8 cellular contexts compared by ENCODE assay signal in genomic region chrX:130401415-130402210, GRCh38. TPM values are rescaled to one million over a fixed set of nuclear protein-coding genes. Genes with fewer than 3 reads are reported as not detected.
DNase-seq lines count a peak whose midpoint lies in the region; TF ChIP-seq lines count a peak whose summit lies in the region.

A gene with protein sequence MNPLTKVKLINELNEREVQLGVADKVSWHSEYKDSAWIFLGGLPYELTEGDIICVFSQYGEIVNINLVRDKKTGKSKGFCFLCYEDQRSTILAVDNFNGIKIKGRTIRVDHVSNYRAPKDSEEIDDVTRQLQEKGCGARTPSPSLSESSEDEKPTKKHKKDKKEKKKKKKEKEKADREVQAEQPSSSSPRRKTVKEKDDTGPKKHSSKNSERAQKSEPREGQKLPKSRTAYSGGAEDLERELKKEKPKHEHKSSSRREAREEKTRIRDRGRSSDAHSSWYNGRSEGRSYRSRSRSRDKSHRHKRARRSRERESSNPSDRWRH (plus strand): TSS chrX:130401987. CDS start chrX:130402033, 46 bp downstream.

- intact Hi-C loops in Caco-2 (cut with micrococcal nuclease; ENCODE audit: unreplicated experiment) = loop anchor here (5.0 kb wide), 1 partner anchor 501 kb away; the partner anchor contains the start of gene ENOX2

- no peaks in the 10 kb centered on the region for H3K27me3 Mint-ChIP-seq in Caco-2 (ENCODE audit: insufficient read depth, unreplicated experiment)
- peaks cover 30% of the 10 kb centered on the region for H3K27me3 Mint-ChIP-seq in endodermal cell (ENCODE audit: insufficient read depth)

- no peak for TF ChIP-seq CTCF in Caco-2 (IDR thresholded peaks at IDR 0.05; ENCODE audit: insufficient read depth in 1 of 2, low read depth in 1 of 2, low read length in 1 of 2, severe bottlenecking in 1 of 2, unreplicated experiment in 1 of 2)
- no peak for TF ChIP-seq CTCF in GM20000 (IDR thresholded peaks at IDR 0.05; ENCODE audit: extremely low read depth, missing control alignments)
- TF ChIP-seq CTCF in endodermal cell (conservative IDR thresholded peaks at IDR 0.05) = no peak

- H3K4me3 Mint-ChIP-seq in Caco-2 (ENCODE audit: unreplicated experiment) = peak within 1 kb of the TSS; percentile 99
- peak within 1 kb of the TSS; percentile 71 for H3K4me3 Mint-ChIP-seq in endodermal cell

- POLR2A ChIA-PET in Caco-2 (lab: Charles Lee) = interaction anchor here (0.5 kb wide), 1 partner anchor 16 kb away, joined by 4 read pairs; no protein-coding TSS in a partner anchor

- H3K27ac ChIP-seq in endodermal cell (ENCODE audit: low read depth, low read length) = no peak within 1 kb of the TSS
- H3K27ac ChIP-seq in mesodermal cell (ENCODE audit: low read depth, low read length, severe bottlenecking) = peak within 1 kb of the TSS; percentile 57

- peak within 1 kb of the TSS; percentile 53 for H3K9ac ChIP-seq in endodermal cell (ENCODE audit: extremely low read depth, low read length, poor library complexity, severe bottlenecking)

- WGBS in endodermal cell (ENCODE audit: insufficient coverage in 1 of 2, insufficient read length in 1 of 2), 2 experiments = 2% methylated on average over 47 of the region's 47 CpGs; no CpG with 5 or more reads in 1 of the 2 experiments
- 0% methylated on average over 12 to 16 of the region's 47 CpGs for WGBS in mesodermal cell (ENCODE audit: insufficient coverage in 2 of 2), 2 experiments

- H3K36me3 ChIP-seq in Caco-2 (ENCODE audit: control insufficient read depth, insufficient read depth, low read length) (no peaks in the 10 kb centered on the region), endodermal cell (ENCODE audit: control insufficient read depth, insufficient read depth, low read length) (peaks cover 10% of the 10 kb centered on the region), mesodermal cell (ENCODE audit: control insufficient read depth, insufficient read depth, low read length) (peaks cover 13% of the 10 kb centered on the region)

- H3K4me1 Mint-ChIP-seq in Caco-2 (ENCODE audit: low read depth, unreplicated experiment) (no peaks in the 10 kb centered on the region), endodermal cell (no peaks in the 10 kb centered on the region)

- H3K27me3 ChIP-seq in Caco-2 (replicated peaks; ENCODE audit: control insufficient read depth, insufficient read depth, low read length) = no peaks in the 10 kb centered on the region
- H3K27me3 ChIP-seq in endodermal cell (ENCODE audit: control insufficient read depth, insufficient read depth, low read length, poor library complexity, severe bottlenecking) = peaks cover 27% of the 10 kb centered on the region

- peak; percentile 67 to 78 for DNase-seq in Caco-2
- peak; percentile 86 for DNase-seq in GM20000 (ENCODE audit: low spot score)
- peak; percentile 15 for DNase-seq in HS-5 (ENCODE audit: low read depth)
- DNase-seq in NOMO-1 treated with dmso at 0.1 percent for 144 hours (lab: John Stamatoyannopoulos, UW; ENCODE audit: unreplicated experiment) = peak; percentile 65
- peak; percentile 7 for DNase-seq in activated CD8-positive, alpha-beta memory T cell treated with anti-CD3 and anti-CD28 coated beads, Interleukin-2, amount 50 U/mL, for 24 hours (ENCODE audit: extremely low read depth)
- DNase-seq in endodermal cell = peak; percentile 87
- peak; percentile 59 to 60 for DNase-seq in stimulated activated CD8-positive, alpha-beta memory T cell treated with anti-CD3 and anti-CD28 coated beads, Interleukin-15, amount 100 ng/mL, for 48 hours (ENCODE audit: low read depth in 2 of 2)

- H3K9me3 Mint-ChIP-seq in Caco-2 (ENCODE audit: unreplicated experiment) (no peaks in the 10 kb centered on the region), endodermal cell (peaks cover 15% of the 10 kb centered on the region)

- H3K27ac Mint-ChIP-seq in Caco-2 (ENCODE audit: unreplicated experiment) = peak within 1 kb of the TSS; percentile 91
- H3K27ac Mint-ChIP-seq in endodermal cell = peak within 1 kb of the TSS; percentile 95

- H3K36me3 Mint-ChIP-seq in Caco-2 (ENCODE audit: insufficient read depth, unreplicated experiment) (peaks cover 6% of the 10 kb centered on the region), endodermal cell (ENCODE audit: low read depth) (peaks cover 20% of the 10 kb centered on the region)

- peak within 1 kb of the TSS; percentile 80 for H3K4me3 ChIP-seq in Caco-2 (ENCODE audit: low read depth, low read length)
- peak within 1 kb of the TSS; percentile 96 for H3K4me3 ChIP-seq in endodermal cell (ENCODE audit: low read length)
- peak within 1 kb of the TSS; percentile 56 for H3K4me3 ChIP-seq in mesodermal cell (ENCODE audit: extremely low read depth, insufficient read depth, low read length, poor library complexity, severe bottlenecking)

- H3K4me1 ChIP-seq in Caco-2 = no peaks in the 10 kb centered on the region
- H3K4me1 ChIP-seq in endodermal cell (ENCODE audit: control insufficient read depth, insufficient read depth, low read length) = no peaks in the 10 kb centered on the region
- H3K4me1 ChIP-seq in mesodermal cell (ENCODE audit: control insufficient read depth, insufficient read depth, low read length, poor library complexity, severe bottlenecking) = no peaks in the 10 kb centered on the region

- CTCF ChIA-PET in Caco-2 (lab: Charles Lee) = interaction anchor here (0.6 kb wide), 2 partner anchors 139 to 514 kb away, joined by 4 to 6 read pairs; no protein-coding TSS in a partner anchor

- H3K9me3 ChIP-seq in Caco-2 = no peaks in the 10 kb centered on the region
- H3K9me3 ChIP-seq in endodermal cell (ENCODE audit: control insufficient read depth, low read length) = no peaks in the 10 kb centered on the region
- H3K9me3 ChIP-seq in mesodermal cell (ENCODE audit: control insufficient read depth, low read length) = no peaks in the 10 kb centered on the region

- no TSS peak for BruUV-seq in Caco-2 (replicated peaks; lab: Mats Ljungman, UMichigan)

RNA-seq across cellular contexts. Expression of the gene that starts here (rescaled TPM):
- total RNA-seq in Caco-2 (2022) (21.3 and 22.6 TPM in 2 replicates), endodermal cell (10 to 100 TPM; 28.3 to 33.1 TPM)
- 35.7 TPM for polyA plus RNA-seq in endodermal cell (2013, experiment 1 of 2)
- 34.4 TPM for polyA plus RNA-seq in endodermal cell (2013, experiment 2 of 2)
- 26.0 TPM for polyA plus RNA-seq in mesodermal cell (2013, experiment 1 of 2)
- polyA plus RNA-seq in mesodermal cell (2013, experiment 2 of 2) = 28.0 TPM

Comparison
In these comparisons a context has a peak if more than half of its experiments do, and no peak if none do; other contexts are left out.
1. DNase-seq: peak in every context shown above with its lines; median percentile 87 in endodermal cell; 86 in GM20000; 72 in Caco-2; 65 in NOMO-1 treated with dmso at 0.1 percent for 144 hours; 60 in stimulated activated CD8-positive, alpha-beta memory T cell treated with anti-CD3 and anti-CD28 coated beads, Interleukin-15, amount 100 ng/mL, for 48 hours; 15 in HS-5; 7 in activated CD8-positive, alpha-beta memory T cell treated with anti-CD3 and anti-CD28 coated beads, Interleukin-2, amount 50 U/mL, for 24 hours.